18 cellular contexts compared by ENCODE assay signal in the genomic region with DNA sequence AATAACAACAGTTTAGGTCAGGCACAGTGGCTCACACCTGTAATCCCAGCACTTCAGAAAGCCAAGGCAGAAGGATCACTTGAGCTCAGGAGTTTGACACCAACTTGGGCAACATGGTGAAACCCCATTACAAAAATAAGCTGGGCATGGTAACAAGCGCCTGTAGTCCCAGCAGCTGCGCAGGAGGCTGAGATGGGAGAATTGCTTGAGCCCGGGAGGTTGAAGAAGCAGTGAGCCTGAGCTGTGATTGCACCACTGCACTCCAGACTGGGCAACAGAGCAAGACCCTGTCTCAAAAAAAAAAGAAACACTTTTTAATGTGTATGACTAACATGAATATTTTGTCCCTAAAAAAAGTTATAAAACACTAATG. TPM values are rescaled to one million over a fixed set of nuclear protein-coding genes. Genes with fewer than 3 reads are reported as not detected.
A peak's percentile ranks its signal among the peaks of the same experiment; 100 is the strongest.
DNase-seq lines count a peak whose midpoint lies in the region; ATAC-seq, FAIRE-seq and TF ChIP-seq lines count a peak whose summit lies in the region.
"Had no signal": no experiment of that assay in that cellular context is flagged by ENCODE, and none has a peak within 500 bp of the region (broad histone marks: within the 10 kb centered on the region; RNA-seq: fewer than 3 reads in every experiment).

No MANE protein-coding gene starts in this region.

- FAIRE-seq in urothelium cell line (lab: Jason Lieb, UNC) = peak; percentile 20
- FAIRE-seq: G401.6 had no signal

- no peaks in the 10 kb centered on the region for H3K36me3 ChIP-seq in testis (ENCODE audit: low read depth, missing control alignments)

- no peak overlapping the region for H3K27ac ChIP-seq in testis
- H3K27ac ChIP-seq: C4-2B, KMS-11, SJSA1 had no signal

- no peaks in the 10 kb centered on the region for H3K27me3 ChIP-seq in testis
- H3K27me3 ChIP-seq: SJSA1 had no signal

- DNase-seq in stimulated activated naive CD8-positive, alpha-beta T cell treated with anti-CD3 and anti-CD28 coated beads, Interleukin-15, Interleukin-2, amounts not matched to agents 100 U/mL and 50 U/mL, for 24 hours = no peak
- DNase-seq in activated B cell treated with CpG ODN at 0.5 μM for 24 hours (no peak), memory B cell (ENCODE audit: low spot score in 2 of 2) (no peak), urothelium cell line (ENCODE audit: low spot score) (no peak), testis (no peak), glutamatergic neuron (no peak)
- DNase-seq in stimulated activated naive CD4-positive, alpha-beta T cell (lab: John Stamatoyannopoulos, UW) = no peak
- DNase-seq: DND-41, H9, NCI-H1417, NCI-H187, NCI-H2227 treated with DMSO at 0.1 percent for 48 hours, NCI-H524 treated with DMSO at 0.1 percent for 48 hours had no signal

- H3K4me3 Mint-ChIP-seq in stimulated activated naive CD8-positive, alpha-beta T cell treated with anti-CD3 and anti-CD28 coated beads, Interleukin-15, Interleukin-2, amounts not matched to agents 100 ng/mL and 50 ng/mL, for 24 hours = no peak overlapping the region
- H3K4me3 Mint-ChIP-seq in activated B cell treated with CpG ODN at 0.5 μM for 24 hours (no peak overlapping the region), memory B cell (no peak overlapping the region), glutamatergic neuron (ENCODE audit: unreplicated experiment) (no peak overlapping the region)
- H3K4me3 Mint-ChIP-seq: H9 had no signal

- H3K4me3 ChIP-seq in testis = no peak overlapping the region
- H3K4me3 ChIP-seq: SJSA1 had no signal

- POLR2A ChIA-PET in activated B cell treated with CpG ODN at 0.5 μM for 24 hours (lab: Charles Lee) = interaction anchor here (1.7 to 2.6 kb wide), 3 partner anchors 24 to 106 kb away, joined by 3 to 19 read pairs (median 13); a partner anchor contains a TSS

- CTCF ChIA-PET in activated B cell treated with CpG ODN at 0.5 μM for 24 hours (lab: Charles Lee) = no interaction called here

- no peaks in the 10 kb centered on the region for H3K9me3 Mint-ChIP-seq in stimulated activated naive CD8-positive, alpha-beta T cell treated with anti-CD3 and anti-CD28 coated beads, Interleukin-15, Interleukin-2, amounts not matched to agents 100 ng/mL and 50 ng/mL, for 24 hours
- no peaks in the 10 kb centered on the region for H3K9me3 Mint-ChIP-seq in activated B cell treated with CpG ODN at 0.5 μM for 24 hours
- H3K9me3 Mint-ChIP-seq in memory B cell = no peaks in the 10 kb centered on the region
- H3K9me3 Mint-ChIP-seq in glutamatergic neuron (ENCODE audit: unreplicated experiment) = no peaks in the 10 kb centered on the region
- H3K9me3 Mint-ChIP-seq: H9 had no signal

- H3K9me3 ChIP-seq in testis = no peaks in the 10 kb centered on the region
- H3K9me3 ChIP-seq: SJSA1 had no signal

- no peaks in the 10 kb centered on the region for H3K27me3 Mint-ChIP-seq in stimulated activated naive CD8-positive, alpha-beta T cell treated with anti-CD3 and anti-CD28 coated beads, Interleukin-15, Interleukin-2, amounts not matched to agents 100 ng/mL and 50 ng/mL, for 24 hours
- H3K27me3 Mint-ChIP-seq in activated B cell treated with CpG ODN at 0.5 μM for 24 hours = no peaks in the 10 kb centered on the region
- no peaks in the 10 kb centered on the region for H3K27me3 Mint-ChIP-seq in memory B cell
- no peaks in the 10 kb centered on the region for H3K27me3 Mint-ChIP-seq in glutamatergic neuron (ENCODE audit: unreplicated experiment)

- no peak for ATAC-seq in stimulated activated naive CD8-positive, alpha-beta T cell treated with anti-CD3 and anti-CD28 coated beads, Interleukin-15, Interleukin-2, amounts not matched to agents 100 U/mL and 50 U/mL, for 24 hours
- no peak for ATAC-seq in activated B cell treated with CpG ODN at 0.5 μM for 24 hours (ENCODE audit: low read depth)
- no peak for ATAC-seq in memory B cell (ENCODE audit: low read depth)

- peaks cover 59% of the 10 kb centered on the region for H3K36me3 Mint-ChIP-seq in stimulated activated naive CD8-positive, alpha-beta T cell treated with anti-CD3 and anti-CD28 coated beads, Interleukin-15, Interleukin-2, amounts not matched to agents 100 ng/mL and 50 ng/mL, for 24 hours (ENCODE audit: low read depth)
- H3K36me3 Mint-ChIP-seq in activated B cell treated with CpG ODN at 0.5 μM for 24 hours (ENCODE audit: low read depth) (peaks cover 29% of the 10 kb centered on the region), memory B cell (peaks cover 13% of the 10 kb centered on the region), glutamatergic neuron (ENCODE audit: unreplicated experiment) (no peaks in the 10 kb centered on the region)

- intact Hi-C loops in activated B cell treated with CpG ODN at 0.5 μM for 24 hours (cut with micrococcal nuclease) (no loop called here), testis (cut with DNase I; ENCODE audit: low total_unique reads) (no loop called here)

- peaks cover 51% of the 10 kb centered on the region for H3K4me1 Mint-ChIP-seq in stimulated activated naive CD8-positive, alpha-beta T cell treated with anti-CD3 and anti-CD28 coated beads, Interleukin-15, Interleukin-2, amounts not matched to agents 100 ng/mL and 50 ng/mL, for 24 hours (ENCODE audit: low read depth)
- H3K4me1 Mint-ChIP-seq in activated B cell treated with CpG ODN at 0.5 μM for 24 hours (peaks cover 47% of the 10 kb centered on the region), memory B cell (peaks cover 31% of the 10 kb centered on the region), glutamatergic neuron (ENCODE audit: low read depth, unreplicated experiment) (no peaks in the 10 kb centered on the region)
- H3K4me1 Mint-ChIP-seq: H9 had no signal

- TF ChIP-seq CTCF in activated B cell treated with CpG ODN at 0.5 μM for 24 hours (IDR thresholded peaks at IDR 0.05) (no peak), testis (IDR thresholded peaks at IDR 0.05) (no peak), glutamatergic neuron (IDR thresholded peaks at IDR 0.05; ENCODE audit: partially characterized antibody, unreplicated experiment) (no peak)

- no peak for TF ChIP-seq POLR2A in testis (IDR thresholded peaks at IDR 0.05)

- H3K4me1 ChIP-seq in testis = no peaks in the 10 kb centered on the region

- 93 to 100% methylated on average over 3 of the region's 3 CpGs for WGBS in testis, 2 donors

- H3K27ac Mint-ChIP-seq in stimulated activated naive CD8-positive, alpha-beta T cell treated with anti-CD3 and anti-CD28 coated beads, Interleukin-15, Interleukin-2, amounts not matched to agents 100 ng/mL and 50 ng/mL, for 24 hours = peak overlapping the region; percentile 52
- H3K27ac Mint-ChIP-seq in activated B cell treated with CpG ODN at 0.5 μM for 24 hours (peak overlapping the region; percentile 94), memory B cell (peak overlapping the region; percentile 97), glutamatergic neuron (ENCODE audit: unreplicated experiment) (no peak overlapping the region)

RNA-seq across cellular contexts. Expression of a gene that starts 24.5 kb away (rescaled TPM):
- total RNA-seq in activated B cell treated with CpG ODN at 0.5 μM for 24 hours = 59.0 and 62.8 TPM in 2 replicates
- 10 to 100 TPM; 44.3 to 51.3 TPM for total RNA-seq in testis
- polyA plus RNA-seq in testis (ENCODE audit: insufficient read depth, low read depth, low replicate concordance) = 100 TPM
- total RNA-seq in glutamatergic neuron (ENCODE audit: unreplicated experiment) = 39.9 TPM

RNA-seq across cellular contexts. Expression of a gene that starts 53.1 kb away (rescaled TPM):
- 26.4 and 32.0 TPM in 2 replicates for total RNA-seq in activated B cell treated with CpG ODN at 0.5 μM for 24 hours
- total RNA-seq in testis = 10 to 100 TPM; 22.7 to 27.2 TPM
- polyA plus RNA-seq in testis (ENCODE audit: insufficient read depth, low read depth, low replicate concordance) = 37.9 TPM
- 20.1 TPM for total RNA-seq in glutamatergic neuron (ENCODE audit: unreplicated experiment)

RNA-seq across cellular contexts. Expression of a gene that starts 53.2 kb away (rescaled TPM):
- total RNA-seq in activated B cell treated with CpG ODN at 0.5 μM for 24 hours (45.3 and 51.6 TPM in 2 replicates), testis (100 to 1,000 TPM; 103 to 110 TPM), glutamatergic neuron (ENCODE audit: unreplicated experiment) (55.1 TPM)
- 68.8 TPM for polyA plus RNA-seq in testis (ENCODE audit: insufficient read depth, low read depth, low replicate concordance)

RNA-seq across cellular contexts. Expression of a gene that starts 53.2 kb away (rescaled TPM):
- 10.4 and 11.0 TPM in 2 replicates for total RNA-seq in activated B cell treated with CpG ODN at 0.5 μM for 24 hours
- 100 to 1,000 TPM; 169 to 218 TPM for total RNA-seq in testis
- 32.8 TPM for polyA plus RNA-seq in testis (ENCODE audit: insufficient read depth, low read depth, low replicate concordance)
- 10.6 TPM for total RNA-seq in glutamatergic neuron (ENCODE audit: unreplicated experiment)
